1 cellular context compared by ENCODE assay signal in genomic region chr11:76782526-76783293, GRCh38.
TF ChIP-seq lines count a peak whose summit lies in the region.

No MANE protein-coding gene starts in this region.

TF ChIP-seq in SK-N-SH, 30 proteins besides CTCF, POLR2A, EP300 and RAD21 (continued from another document):
- TF ChIP-seq ZBTB33 (IDR thresholded peaks at IDR 0.05; ENCODE audit: borderline replicate concordance, low read depth), result no peak
- TF ChIP-seq MXI1 (IDR thresholded peaks at IDR 0.05; ENCODE audit: low read depth, low read length), result peak; percentile 58
- no peak for TF ChIP-seq FOSL2 (IDR thresholded peaks at IDR 0.05; ENCODE audit: borderline replicate concordance, low read depth)
- TF ChIP-seq GATA2 (CRISPR knock-in tag; IDR thresholded peaks at IDR 0.05), result no peak
- peak; percentile 88 for TF ChIP-seq CHD2 (IDR thresholded peaks at IDR 0.05; ENCODE audit: low read length, partially characterized antibody)
- peak; percentile 24; the same call in 1 of the 2 replicates for TF ChIP-seq SIN3A (IDR thresholded peaks at IDR 0.05; ENCODE audit: borderline replicate concordance, low read depth, low read length)
- 0 out of 2 replicates have a peak, but pooled peaks have one; percentile 12 for TF ChIP-seq GABPA (IDR thresholded peaks at IDR 0.05; ENCODE audit: low read depth)
- peak; percentile 76 for TF ChIP-seq ELF1 (IDR thresholded peaks at IDR 0.05)
- TF ChIP-seq MEF2A (IDR thresholded peaks at IDR 0.05; ENCODE audit: borderline replicate concordance, low read depth), result no peak
- no peak for TF ChIP-seq FOXJ3 (CRISPR knock-in tag; IDR thresholded peaks at IDR 0.05)
- TF ChIP-seq IRF3 (IDR thresholded peaks at IDR 0.05; ENCODE audit: low read depth, low read length), result peak; percentile 86
- TF ChIP-seq EZH2phosphoT487 (IDR thresholded peaks at IDR 0.05; ENCODE audit: borderline replicate concordance, low read depth), result no peak
- TF ChIP-seq PBX3 (IDR thresholded peaks at IDR 0.05), result no peak
- TF ChIP-seq RCOR1 (IDR thresholded peaks at IDR 0.05; ENCODE audit: low read length), result peak; percentile 19; the same call in 1 of the 2 replicates
- TF ChIP-seq USF2 (IDR thresholded peaks at IDR 0.05; ENCODE audit: borderline replicate concordance, low read depth, low read length), result no peak
- TF ChIP-seq JUND (IDR thresholded peaks at IDR 0.05), result no peak
- TF ChIP-seq RXRA (IDR thresholded peaks at IDR 0.05; ENCODE audit: borderline replicate concordance, low read depth), result no peak
